1 cellular context compared by ENCODE assay signal in genomic region chr17:28189667-28190066, GRCh38.
TF ChIP-seq lines count a peak whose summit lies in the region.

No MANE protein-coding gene starts in this region.

TF ChIP-seq in K562, 482 proteins besides CTCF, POLR2A, EP300 and RAD21 (continues in another document):
- TF ChIP-seq SFPQ (IDR thresholded peaks at IDR 0.05; ENCODE audit: low read depth, low read length) (no peak), MEIS2 (IDR thresholded peaks at IDR 0.05; ENCODE audit: partially characterized antibody) (peak; percentile 59), HNRNPH1 (optimal IDR thresholded peaks at IDR 0.05; ENCODE audit: low read depth, low read length) (no peak), ARID4B (CRISPR knock-in tag; IDR thresholded peaks at IDR 0.05) (no peak), HMGN3 (IDR thresholded peaks at IDR 0.05; ENCODE audit: borderline replicate concordance, extremely low read depth, insufficient read length, low read depth, low read length) (peak; percentile 68), CHD1 (IDR thresholded peaks at IDR 0.05; ENCODE audit: low read length) (no peak), DLX4 (CRISPR knock-in tag; IDR thresholded peaks at IDR 0.05) (no peak), ZMIZ1 (IDR thresholded peaks at IDR 0.05; ENCODE audit: low read depth in 2 of 2, low read length in 2 of 2) (peak in 1 of 2 experiments; percentile 40; a peak in 1 of 4 replicates), KDM5B (IDR thresholded peaks at IDR 0.05; ENCODE audit: insufficient replicate concordance, low read depth, low read length) (no peak), SNAPC5 (CRISPR knock-in tag; IDR thresholded peaks at IDR 0.05) (no peak), SIN3A (IDR thresholded peaks at IDR 0.05; ENCODE audit: borderline replicate concordance in 2 of 2, control insufficient read depth in 1 of 2, low read depth in 2 of 2, low read length in 2 of 2) (no peak), ATF2 (CRISPR knock-in tag; IDR thresholded peaks at IDR 0.05) (no peak), CEBPG (CRISPR knock-in tag; IDR thresholded peaks at IDR 0.05) (no peak), CEBPG (tag; conservative IDR thresholded peaks at IDR 0.05 in 1 of 2, IDR thresholded peaks at IDR 0.05 in 1 of 2) (no peak), SMC3 (conservative IDR thresholded peaks at IDR 0.05; ENCODE audit: insufficient read depth, low read depth, low read length) (no peak), ZNF395 (CRISPR knock-in tag; IDR thresholded peaks at IDR 0.05) (no peak), SNRNP70 (optimal IDR thresholded peaks at IDR 0.05; ENCODE audit: low read depth, low read length) (no peak), ZNF76 (CRISPR knock-in tag; IDR thresholded peaks at IDR 0.05; ENCODE audit: borderline replicate concordance) (no peak), TCF7L2 (IDR thresholded peaks at IDR 0.05; ENCODE audit: low read depth, low read length) (no peak), ZNF384 (IDR thresholded peaks at IDR 0.05; ENCODE audit: low read depth, low read length) (peak; percentile 71), COPS2 (conservative IDR thresholded peaks at IDR 0.05) (no peak), ZNF23 (CRISPR knock-in tag; IDR thresholded peaks at IDR 0.05) (no peak), HCFC1 (IDR thresholded peaks at IDR 0.05; ENCODE audit: low read depth, low read length) (no peak), ZNF140 (CRISPR knock-in tag; IDR thresholded peaks at IDR 0.05) (no peak), SRSF3 (IDR thresholded peaks at IDR 0.05; ENCODE audit: insufficient read depth, low read length) (no peak), ADNP (tag; IDR thresholded peaks at IDR 0.05) (no peak), CTBP1 (IDR thresholded peaks at IDR 0.05; ENCODE audit: borderline replicate concordance) (no peak; the same call in 1 of the 2 replicates), FOXA1 (IDR thresholded peaks at IDR 0.05; ENCODE audit: borderline replicate concordance) (no peak), ZNF41 (CRISPR knock-in tag; conservative IDR thresholded peaks at IDR 0.05) (no peak), ESRRB (CRISPR knock-in tag; IDR thresholded peaks at IDR 0.05; ENCODE audit: borderline replicate concordance) (no peak), HIVEP1 (CRISPR knock-in tag; IDR thresholded peaks at IDR 0.05) (no peak), HINFP (tag; conservative IDR thresholded peaks at IDR 0.05; ENCODE audit: low read depth) (no peak), TAL1 (IDR thresholded peaks at IDR 0.05) (peak; percentile 88), ETS2 (tag; IDR thresholded peaks at IDR 0.05; ENCODE audit: borderline replicate concordance, poor library complexity, severe bottlenecking) (no peak), ZNF217 (CRISPR knock-in tag; IDR thresholded peaks at IDR 0.05) (no peak), IRF1 (CRISPR knock-in tag; IDR thresholded peaks at IDR 0.05; ENCODE audit: borderline replicate concordance) (no peak), ZNF324 (CRISPR knock-in tag; IDR thresholded peaks at IDR 0.05) (no peak), MTA2 (IDR thresholded peaks at IDR 0.05; ENCODE audit: low read depth) (peak; percentile 77), PTRF (tag; IDR thresholded peaks at IDR 0.05) (no peak), MCM7 (IDR thresholded peaks at IDR 0.05) (no peak), BMI1 (IDR thresholded peaks at IDR 0.05; ENCODE audit: low read length) (no peak), FOS (IDR thresholded peaks at IDR 0.05; ENCODE audit: extremely low read depth, insufficient read length) (no peak), C11orf30 (IDR thresholded peaks at IDR 0.05; ENCODE audit: low read depth) (peak; percentile 23; the same call in 1 of the 2 replicates), GTF2B (IDR thresholded peaks at IDR 0.05; ENCODE audit: extremely low read depth, insufficient read length) (no peak), PRMT5 (CRISPR knock-in tag; IDR thresholded peaks at IDR 0.05) (no peak), RAD51 (IDR thresholded peaks at IDR 0.05; ENCODE audit: borderline replicate concordance, low read depth) (no peak), THRAP3 (IDR thresholded peaks at IDR 0.05; ENCODE audit: borderline replicate concordance) (no peak), ZNF174 (CRISPR knock-in tag; IDR thresholded peaks at IDR 0.05) (no peak), NONO (IDR thresholded peaks at IDR 0.05; ENCODE audit: low read depth in 2 of 2, low read length in 1 of 2) (no peak), ETV5 (CRISPR knock-in tag; IDR thresholded peaks at IDR 0.05; ENCODE audit: low read depth) (no peak), CCNT2 (IDR thresholded peaks at IDR 0.05; ENCODE audit: borderline replicate concordance, extremely low read depth, insufficient read length, low read depth, low read length) (peak; percentile 95), ZNF551 (CRISPR knock-in tag; IDR thresholded peaks at IDR 0.05) (no peak), ZNF253 (CRISPR knock-in tag; conservative IDR thresholded peaks at IDR 0.05) (no peak), ETV1 (tag; conservative IDR thresholded peaks at IDR 0.05; ENCODE audit: low read depth) (no peak), MTA1 (IDR thresholded peaks at IDR 0.05; ENCODE audit: borderline replicate concordance) (peak; percentile 74; the same call in 1 of the 2 replicates), RBM14 (IDR thresholded peaks at IDR 0.05; ENCODE audit: borderline replicate concordance, insufficient read depth, low read depth, low read length) (no peak), ZNF282 (CRISPR knock-in tag; IDR thresholded peaks at IDR 0.05) (no peak), NFRKB (IDR thresholded peaks at IDR 0.05; ENCODE audit: low read depth) (no peak), ZNF75A (CRISPR knock-in tag; IDR thresholded peaks at IDR 0.05) (no peak)
